17 cellular contexts compared by ENCODE assay signal in genomic region chr6:64376394-64376793, GRCh38.
DNase-seq lines count a peak whose midpoint lies in the region; ATAC-seq and TF ChIP-seq lines count a peak whose summit lies in the region.
"Had no signal": no experiment of that assay in that cellular context is flagged by ENCODE, and none has a peak within 500 bp of the region (broad histone marks: within the 10 kb centered on the region; RNA-seq: fewer than 3 reads in every experiment).

No MANE protein-coding gene starts in this region.

- no peaks in the 10 kb centered on the region for H3F3A ChIP-seq in MM.1S (ENCODE audit: insufficient read depth, low read length)

- H3K36me3 ChIP-seq in HUES48 (ENCODE audit: control insufficient read depth, insufficient read depth, low read length) (no peaks in the 10 kb centered on the region), MM.1S (replicated peaks; ENCODE audit: insufficient read depth, low read length) (no peaks in the 10 kb centered on the region)

- no peak overlapping the region for H2AFZ ChIP-seq in MM.1S (ENCODE audit: low read length)

- H3K9ac ChIP-seq in HUES48 (ENCODE audit: low read depth, low read length) (no peak overlapping the region), MM.1S (ENCODE audit: low read length) (no peak overlapping the region)

- H4K20me1 ChIP-seq in MM.1S (ENCODE audit: insufficient read depth, low read length), result no peaks in the 10 kb centered on the region

- H3K27ac ChIP-seq in HUES48 (ENCODE audit: low read depth, low read length) (peak overlapping the region; percentile 8), MM.1S (ENCODE audit: low read length) (no peak overlapping the region)

- DNase-seq in choroid plexus epithelial cell (ENCODE audit: low read depth) (peak; percentile 2), kidney glomerular epithelial cell (lab: John Stamatoyannopoulos, UW) (peak; percentile 53), dedifferentiated amniotic fluid mesenchymal stem cell (ENCODE audit: extremely low spot score) (no peak), MM.1S (no peak)
- DNase-seq in activated CD4-positive, alpha-beta T cell treated with anti-CD3 and anti-CD28 coated beads, Interleukin-2, amount 50 U/mL, for 1 hour, result no peak
- DNase-seq: COR-L47, DMS153, EL, HCEC 1CT, NCI-H1417 treated with DMSO at 0.1 percent for 48 hours, NCI-H2029 treated with DMSO at 0.1 percent for 48 hours, NCI-H510A, NCI-H774 had no signal

- H3K4me2 ChIP-seq in MM.1S (ENCODE audit: low read depth, low read length), result no peak overlapping the region

- no peaks in the 10 kb centered on the region for H3K4me1 ChIP-seq in HUES48 (ENCODE audit: control insufficient read depth, insufficient read depth, low read length)
- no peaks in the 10 kb centered on the region for H3K4me1 ChIP-seq in MM.1S (ENCODE audit: low read length)

- TF ChIP-seq CTCF in choroid plexus epithelial cell (conservative IDR thresholded peaks at IDR 0.05; ENCODE audit: low read depth, low read length), result no peak
- no peak for TF ChIP-seq CTCF in MM.1S (IDR thresholded peaks at IDR 0.05; ENCODE audit: low read length)

- no peaks in the 10 kb centered on the region for H3K79me2 ChIP-seq in MM.1S (ENCODE audit: low read length)

- H3K9me2 ChIP-seq in MM.1S (replicated peaks; ENCODE audit: insufficient read depth, low read length), result no peaks in the 10 kb centered on the region

- H3K27me3 ChIP-seq in HUES48 (ENCODE audit: control insufficient read depth, insufficient read depth, low read length), result no peaks in the 10 kb centered on the region
- H3K27me3 ChIP-seq in MM.1S (replicated peaks; ENCODE audit: insufficient read depth, low read length), result no peaks in the 10 kb centered on the region

- H3K9me3 ChIP-seq in HUES48 (ENCODE audit: control insufficient read depth, insufficient read depth, low read length) (peaks cover 5% of the 10 kb centered on the region; the same call in 1 of the 2 replicates), MM.1S (replicated peaks; ENCODE audit: insufficient read depth, low read length) (no peaks in the 10 kb centered on the region)

- ATAC-seq in GM18873 (IDR thresholded peaks at IDR 0.05; ENCODE audit: low FRiP score, unreplicated experiment), result no peak
- ATAC-seq: K562, Panc1 had no signal

- H3K4me3 ChIP-seq in HUES48 (ENCODE audit: low read depth, low read length) (no peak overlapping the region), choroid plexus epithelial cell (ENCODE audit: low read depth, low read length) (no peak overlapping the region), MM.1S (ENCODE audit: low read length) (no peak overlapping the region)
- H3K4me3 ChIP-seq: K562 had no signal

Comparison
In these comparisons a context has a peak if more than half of its experiments do, and no peak if none do; other contexts are left out.
1. DNase-seq: peak in choroid plexus epithelial cell (single experiment) and kidney glomerular epithelial cell (single experiment); none in dedifferentiated amniotic fluid mesenchymal stem cell (single experiment), MM.1S (single experiment) and activated CD4-positive, alpha-beta T cell treated with anti-CD3 and anti-CD28 coated beads, Interleukin-2, amount 50 U/mL, for 1 hour (single experiment).